ENCODE assay signal across 27 cellular contexts in the genomic region with DNA sequence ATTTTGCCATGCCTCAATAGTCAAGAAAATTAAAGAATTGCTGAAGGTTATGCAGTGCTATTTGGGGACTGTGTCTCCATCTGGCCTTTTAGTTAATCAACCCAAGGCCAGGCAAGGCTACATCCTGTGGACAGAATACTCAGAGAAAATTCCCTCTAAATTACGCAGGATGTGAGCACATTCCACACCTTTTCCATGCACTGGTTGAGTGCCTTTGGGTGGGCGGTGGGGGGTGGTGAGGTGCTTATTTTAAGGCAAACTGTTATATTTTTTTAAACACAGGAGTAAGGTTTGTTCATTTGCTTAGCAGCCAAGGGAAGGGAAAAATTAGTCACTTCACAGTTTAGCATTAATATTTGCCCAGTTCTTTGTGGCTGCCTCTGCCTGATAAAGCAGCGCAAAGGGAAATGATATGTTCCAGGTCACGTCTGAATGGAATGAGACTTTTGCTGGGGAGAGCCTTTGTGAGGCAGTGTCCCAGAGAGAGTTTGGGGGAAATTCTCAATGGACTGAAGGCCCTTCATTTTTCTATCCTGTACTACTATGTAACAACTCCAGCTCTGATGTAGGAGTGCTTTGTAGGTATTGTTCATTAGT. TPM values are rescaled to one million over a fixed set of nuclear protein-coding genes. Genes with fewer than 3 reads are reported as not detected.
"Had no signal": no experiment of that assay in that cellular context is flagged by ENCODE, and none has a peak within 500 bp of the region (broad histone marks: within the 10 kb centered on the region; RNA-seq: fewer than 3 reads in every experiment).

No MANE protein-coding gene starts in this region.

- H3K4me3 ChIP-seq: cardiac muscle cell, gastroesophageal sphincter, heart left ventricle, lower lobe of right lung, right lobe of liver, testis, uterus had no signal

- H3K27ac ChIP-seq: cardiac muscle cell, gastroesophageal sphincter, lower lobe of right lung, right lobe of liver, testis, uterus, VCaP had no signal

- H3K36me3 Mint-ChIP-seq: activated naive CD8-positive, alpha-beta T cell; brain; natural killer cell; type B pancreatic cell had no signal

- H3K9me3 ChIP-seq: gastroesophageal sphincter, heart left ventricle, lower lobe of right lung, right lobe of liver, testis, uterus had no signal

- ATAC-seq: effector memory CD8-positive, alpha-beta T cell; gastroesophageal sphincter; left colon; lower lobe of right lung; natural killer cell; right lobe of liver; stimulated activated naive CD8-positive, alpha-beta T cell treated with anti-CD3 and anti-CD28 coated beads, Interleukin-15, Interleukin-2, amounts not matched to agents 100 U/mL and 50 U/mL, for 24 hours had no signal

- H3K4me1 Mint-ChIP-seq: natural killer cell had no signal

- H3K4me1 ChIP-seq: gastroesophageal sphincter, lower lobe of right lung, right lobe of liver, testis, uterus had no signal

- H3K27me3 ChIP-seq: cardiac muscle cell, right lobe of liver, testis, uterus had no signal

- H3K36me3 ChIP-seq: cardiac muscle cell, gastroesophageal sphincter, heart left ventricle, lower lobe of right lung, right lobe of liver, uterus had no signal

- H3K27ac Mint-ChIP-seq: activated naive CD8-positive, alpha-beta T cell; effector memory CD8-positive, alpha-beta T cell; natural killer cell; type B pancreatic cell had no signal

- H3K9me3 Mint-ChIP-seq: effector memory CD8-positive, alpha-beta T cell; natural killer cell; type B pancreatic cell had no signal

- DNase-seq: activated CD4-positive, alpha-beta T cell treated with anti-CD3 and anti-CD28 coated beads for 4 hours; activated CD4-positive, alpha-beta T cell treated with anti-CD3 and anti-CD28 coated beads, Interleukin-2, amount 50 U/mL, for 48 hours; activated CD8-positive, alpha-beta memory T cell treated with anti-CD3 and anti-CD28 coated beads for 24 hours; activated effector memory CD4-positive, alpha-beta T cell treated with Interleukin-2 at 50 U/mL for 16 hours; activated naive CD4-positive, alpha-beta T cell treated with Interleukin-2 at 50 U/mL for 16 hours; anterior cingulate cortex; cortex of kidney; effector memory CD8-positive, alpha-beta T cell; heart left ventricle; left colon; lower lobe of right lung; mesenchymal stem cell; natural killer cell; stimulated activated CD4-positive, alpha-beta T cell treated with anti-CD3 and anti-CD28 coated beads, Interleukin-2, amount 100 ng/mL, for 48 hours; stimulated activated naive CD8-positive, alpha-beta T cell treated with anti-CD3 and anti-CD28 coated beads, Interleukin-15, Interleukin-2, amounts not matched to agents 100 U/mL and 50 U/mL, for 24 hours; testis; uterus had no signal

- H3K4me3 Mint-ChIP-seq: activated naive CD8-positive, alpha-beta T cell; brain; effector memory CD8-positive, alpha-beta T cell; natural killer cell; type B pancreatic cell had no signal

RNA-seq across cellular contexts. Expression of gene KCNA5, which starts 17.2 kb away (rescaled TPM):
- total RNA-seq: fibroblast of lung; fibroblast of villous mesenchyme; T-helper 1 cell treated with Interleukin-12 subunit alpha and Interleukin-12 subunit beta and Interleukin-4 antibody, amounts not matched to agents 30 ng/mL and 1 ng/mL, for 36 hours had no signal
- polyA plus RNA-seq: fibroblast of lung had no signal
